Comparison of ENCODE assay signal across 32 cellular contexts in the genomic region with DNA sequence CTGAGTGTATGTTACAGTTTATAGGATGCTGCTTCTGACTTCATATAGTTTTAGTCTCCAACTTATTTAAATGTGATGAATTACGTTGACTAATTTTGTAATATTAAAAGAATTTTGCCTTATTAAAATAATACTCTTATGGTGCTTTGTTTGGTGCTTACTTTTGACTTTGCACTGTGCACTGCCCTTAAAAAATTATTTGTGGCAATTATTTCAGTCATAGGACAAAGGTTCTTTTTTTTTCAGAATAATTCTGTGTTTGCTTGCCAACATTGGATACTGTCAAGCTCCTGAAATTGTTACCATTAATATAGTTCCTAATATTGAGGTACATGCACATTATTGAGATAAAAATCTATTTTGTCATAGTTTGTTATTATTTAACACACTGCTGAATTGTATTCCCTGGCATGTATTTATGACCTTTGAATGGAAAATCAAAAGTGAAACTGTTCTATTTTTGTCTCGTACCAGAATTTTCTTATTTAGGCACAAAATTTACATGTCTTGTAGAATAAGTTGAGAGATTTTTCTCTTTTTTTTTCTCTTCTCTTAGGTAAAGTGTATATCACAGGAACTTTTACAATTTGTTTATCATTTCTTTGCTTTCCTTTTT.
"Had no signal": no experiment of that assay in that cellular context is flagged by ENCODE, and none has a peak within 500 bp of the region (broad histone marks: within the 10 kb centered on the region; RNA-seq: fewer than 3 reads in every experiment).

No MANE protein-coding gene starts in this region.

- DNase-seq: activated CD4-positive, alpha-beta memory T cell treated with anti-CD3 and anti-CD28 coated beads, Interleukin-2, amount 10 ng/mL, durations not matched to agents 7 days and 5 days; activated CD4-positive, alpha-beta T cell treated with anti-CD3 and anti-CD28 coated beads for 1 hour; activated CD4-positive, alpha-beta T cell treated with anti-CD3 and anti-CD28 coated beads for 48 hours; activated CD4-positive, CD25-positive, alpha-beta regulatory T cell; activated CD8-positive, alpha-beta memory T cell treated with anti-CD3 and anti-CD28 coated beads for 24 hours; activated CD8-positive, alpha-beta memory T cell treated with anti-CD3 and anti-CD28 coated beads, Interleukin-2, amount 10 ng/mL, durations not matched to agents 7 days and 5 days; activated CD8-positive, alpha-beta memory T cell treated with anti-CD3 and anti-CD28 coated beads, Interleukin-2, amount 50 U/mL, for 48 hours; activated effector memory CD4-positive, alpha-beta T cell treated with anti-CD3 and anti-CD28 coated beads, Interleukin-2, amount 50 U/mL, for 16 hours; activated naive CD4-positive, alpha-beta T cell; activated naive CD4-positive, alpha-beta T cell treated with anti-CD3 and anti-CD28 coated beads, Interleukin-2, amount 50 U/mL, for 16 hours; activated naive CD8-positive, alpha-beta T cell treated with anti-CD3 and anti-CD28 coated beads for 36 hours; activated T-cell treated with anti-CD3 and anti-CD28 coated beads, Interleukin-2, amount 50 U/mL, for 48 hours; amygdala; NCI-H1105; NCI-H1417 treated with DMSO at 0.1 percent for 48 hours; NCI-H187 treated with DMSO at 0.1 percent for 48 hours; NCI-H2081; NCI-H2171 treated with DMSO at 0.1 percent for 48 hours; NCI-H2227 treated with DMSO at 0.1 percent for 48 hours; NCI-H446 treated with DMSO at 0.1 percent for 48 hours; NCI-H524; NCI-H69; NCI-H82; Right ventricle myocardium superior; SW 1271; T-helper 1 cell; T-helper 2 cell; T-helper 9 cell; WERI-Rb-1 had no signal

- H3K4me1 Mint-ChIP-seq: activated CD4-positive, alpha-beta memory T cell treated with anti-CD3 and anti-CD28 coated beads, Interleukin-2, amount 10 ng/mL, durations not matched to agents 7 days and 5 days; activated CD8-positive, alpha-beta memory T cell treated with anti-CD3 and anti-CD28 coated beads, Interleukin-2, amount 10 ng/mL, durations not matched to agents 7 days and 5 days; activated naive CD8-positive, alpha-beta T cell treated with anti-CD3 and anti-CD28 coated beads for 36 hours; central memory CD8-positive, alpha-beta T cell had no signal

- H3K27me3 ChIP-seq: ascending aorta, cardiac muscle cell had no signal

- H3K9me3 Mint-ChIP-seq: activated CD4-positive, alpha-beta memory T cell treated with anti-CD3 and anti-CD28 coated beads, Interleukin-2, amount 10 ng/mL, durations not matched to agents 7 days and 5 days; activated naive CD8-positive, alpha-beta T cell treated with anti-CD3 and anti-CD28 coated beads for 36 hours had no signal

- H3K9me3 ChIP-seq: ascending aorta had no signal

- H3K4me1 ChIP-seq: ascending aorta had no signal

- H3K27ac Mint-ChIP-seq: activated CD4-positive, alpha-beta memory T cell treated with anti-CD3 and anti-CD28 coated beads, Interleukin-2, amount 10 ng/mL, durations not matched to agents 7 days and 5 days; activated CD8-positive, alpha-beta memory T cell treated with anti-CD3 and anti-CD28 coated beads, Interleukin-2, amount 10 ng/mL, durations not matched to agents 7 days and 5 days; activated naive CD8-positive, alpha-beta T cell treated with anti-CD3 and anti-CD28 coated beads for 36 hours had no signal

- H3K4me3 Mint-ChIP-seq: activated CD4-positive, alpha-beta memory T cell treated with anti-CD3 and anti-CD28 coated beads, Interleukin-2, amount 10 ng/mL, durations not matched to agents 7 days and 5 days; activated CD8-positive, alpha-beta memory T cell treated with anti-CD3 and anti-CD28 coated beads, Interleukin-2, amount 10 ng/mL, durations not matched to agents 7 days and 5 days; activated naive CD8-positive, alpha-beta T cell treated with anti-CD3 and anti-CD28 coated beads for 36 hours; central memory CD8-positive, alpha-beta T cell had no signal

- H3K36me3 Mint-ChIP-seq: activated CD8-positive, alpha-beta memory T cell treated with anti-CD3 and anti-CD28 coated beads, Interleukin-2, amount 10 ng/mL, durations not matched to agents 7 days and 5 days; activated naive CD8-positive, alpha-beta T cell treated with anti-CD3 and anti-CD28 coated beads for 36 hours had no signal

- H3K36me3 ChIP-seq: ascending aorta, cardiac muscle cell, WERI-Rb-1 had no signal

- H3K27me3 Mint-ChIP-seq: activated CD4-positive, alpha-beta memory T cell treated with anti-CD3 and anti-CD28 coated beads, Interleukin-2, amount 10 ng/mL, durations not matched to agents 7 days and 5 days; activated CD8-positive, alpha-beta memory T cell treated with anti-CD3 and anti-CD28 coated beads, Interleukin-2, amount 10 ng/mL, durations not matched to agents 7 days and 5 days; activated naive CD8-positive, alpha-beta T cell treated with anti-CD3 and anti-CD28 coated beads for 36 hours; central memory CD8-positive, alpha-beta T cell had no signal

- H3K4me3 ChIP-seq: ascending aorta, cardiac muscle cell had no signal

- H3K27ac ChIP-seq: ascending aorta, cardiac muscle cell, WERI-Rb-1 had no signal
